In genomic region chr16:67897231-67897630, GRCh38 we compare ENCODE assay signal across 17 cellular contexts. TPM values are rescaled to one million over a fixed set of nuclear protein-coding genes. Genes with fewer than 3 reads are reported as not detected.
A peak's percentile ranks its signal among the peaks of the same experiment; 100 is the strongest.
DNase-seq lines count a peak whose midpoint lies in the region; ATAC-seq and TF ChIP-seq lines count a peak whose summit lies in the region.
"Had no signal": no experiment of that assay in that cellular context is flagged by ENCODE, and none has a peak within 500 bp of the region (broad histone marks: within the 10 kb centered on the region; RNA-seq: fewer than 3 reads in every experiment).

No MANE protein-coding gene starts in this region.

- in situ Hi-C loops in Caki2 (cut with HindIII; ENCODE audit: low pct_unique_long_range_greater_than_20kb, low sequenced_read_pairs) = loop anchor here (25.0 kb wide), 1 partner anchor 165 kb away; no protein-coding TSS in a partner anchor

- H3K27me3 ChIP-seq in right atrium auricular region (no peaks in the 10 kb centered on the region), skeletal muscle tissue (ENCODE audit: control insufficient read depth in 3 of 3, insufficient read depth in 3 of 3, low read length in 3 of 3) (no peaks in the 10 kb centered on the region)
- H3K27me3 ChIP-seq: BLaER1 treated with 17β-estradiol and CSF1 and Interleukin-3, amounts not matched to agents 10 nM and 100 nM had no signal

- peaks cover 53% of the 10 kb centered on the region for H3K4me1 Mint-ChIP-seq in brain

- H3K27me3 Mint-ChIP-seq in brain = peaks cover 14% of the 10 kb centered on the region

- H3K9me3 ChIP-seq in right atrium auricular region (no peaks in the 10 kb centered on the region), skeletal muscle tissue (ENCODE audit: control insufficient read depth in 3 of 3, low read length in 3 of 3) (no peaks in the 10 kb centered on the region)
- H3K9me3 ChIP-seq: BLaER1 treated with 17β-estradiol and CSF1 and Interleukin-3, amounts not matched to agents 10 nM and 100 nM had no signal

- H3K4me1 ChIP-seq in right atrium auricular region (peaks cover 0 to 39% of the 10 kb centered on the region in 2 donors), skeletal muscle tissue (ENCODE audit: control insufficient read depth in 3 of 3, insufficient read depth in 3 of 3, low read length in 3 of 3) (peaks cover 37 to 54% (median 48%) of the 10 kb centered on the region in 3 donors)

- H3K36me3 Mint-ChIP-seq in brain = no peaks in the 10 kb centered on the region

- peaks cover 0 to 2% (median 0%) of the 10 kb centered on the region in 5 experiments for H3K9me3 Mint-ChIP-seq in brain

- ATAC-seq in GM21360 (IDR thresholded peaks at IDR 0.05; ENCODE audit: unreplicated experiment) = no peak

- peak overlapping the region; percentile 26 to 81 (median 49) for H3K4me3 Mint-ChIP-seq in brain

- H3K27ac Mint-ChIP-seq in brain = peak overlapping the region; percentile 11 to 96 (median 79)

- H3K36me3 ChIP-seq in right atrium auricular region (peaks cover 8% of the 10 kb centered on the region), skeletal muscle tissue (ENCODE audit: control insufficient read depth in 3 of 3, insufficient read depth in 3 of 3, low read length in 3 of 3) (no peaks in the 10 kb centered on the region)

- no peak for TF ChIP-seq CTCF in brain (conservative IDR thresholded peaks at IDR 0.05)
- TF ChIP-seq CTCF in right atrium auricular region (IDR thresholded peaks at IDR 0.05) = no peak

- DNase-seq in Caki2 (ENCODE audit: low read depth) (peak; percentile 56), right atrium auricular region (ENCODE audit: low spot score) (peak; percentile 81), DMS 273 treated with DMSO at 0.1 percent for 48 hours (lab: John Stamatoyannopoulos, UW) (no peak), D341Med (ENCODE audit: low spot score) (no peak), SIG-M5 (lab: John Stamatoyannopoulos, UW) (no peak)
- DNase-seq: activated effector memory CD4-positive, alpha-beta T cell treated with anti-CD3 and anti-CD28 coated beads, Interleukin-2, amount 50 U/mL, for 16 hours; cerebellar nuclear complex; T1000 had no signal

- H3K9ac ChIP-seq in skeletal muscle tissue (ENCODE audit: low read depth in 1 of 3, low read length in 3 of 3) = no peak overlapping the region
- H3K9ac ChIP-seq: BLaER1 treated with 17β-estradiol and CSF1 and Interleukin-3, amounts not matched to agents 10 nM and 100 nM had no signal

- H3K27ac ChIP-seq in right atrium auricular region = peak overlapping the region; percentile 56
- peak overlapping the region; percentile 22 for H3K27ac ChIP-seq in skeletal muscle tissue (ENCODE audit: low read depth, low read length)
- H3K27ac ChIP-seq: BLaER1 treated with 17β-estradiol and CSF1 and Interleukin-3, amounts not matched to agents 10 nM and 100 nM had no signal

- no peak overlapping the region for H3K4me3 ChIP-seq in right atrium auricular region
- no peak overlapping the region for H3K4me3 ChIP-seq in skeletal muscle tissue (ENCODE audit: low read length in 3 of 3)
- H3K4me3 ChIP-seq: BLaER1 treated with 17β-estradiol and CSF1 and Interleukin-3, amounts not matched to agents 10 nM and 100 nM had no signal

RNA-seq across cellular contexts. Expression of gene PSKH1, which starts 4.2 kb away (rescaled TPM):
- 18.0 and 25.9 TPM in 2 replicates for total RNA-seq in Caki2 (2014; rRNA removed; shearing (Covaris generic); ENCODE audit: low replicate concordance)
- 28.0 TPM for polyA plus RNA-seq in brain (ENCODE audit: insufficient read depth, low read depth, low replicate concordance)
- total RNA-seq in right atrium auricular region = 10 to 100 TPM; 18.4 to 23.2 TPM
- total RNA-seq in skeletal muscle tissue = 9.9 TPM

RNA-seq across cellular contexts. Expression of gene NRN1L, which starts 12.5 kb away (rescaled TPM):
- 0.84 and 23.3 TPM in 2 replicates for total RNA-seq in Caki2 (2014; rRNA removed; shearing (Covaris generic); ENCODE audit: low replicate concordance)
- 2.6 TPM for polyA plus RNA-seq in brain (ENCODE audit: insufficient read depth, low read depth, low replicate concordance)
- total RNA-seq in right atrium auricular region (not detected), skeletal muscle tissue (1.0 TPM)
- total RNA-seq: Daoy, frontal cortex, HT1080 had no signal
- polyA plus RNA-seq: neural cell had no signal

RNA-seq across cellular contexts. Expression of gene EDC4, which starts 24.4 kb away (rescaled TPM):
- total RNA-seq in Caki2 (2014; rRNA removed; shearing (Covaris generic); ENCODE audit: low replicate concordance) = 43.7 and 46.6 TPM in 2 replicates
- 64.6 TPM for polyA plus RNA-seq in brain (ENCODE audit: insufficient read depth, low read depth, low replicate concordance)
- total RNA-seq in right atrium auricular region (10 to 100 TPM; 21.2 to 39.5 TPM), skeletal muscle tissue (66.3 TPM)

RNA-seq across cellular contexts. Expression of gene CTRL, which starts 34.4 kb away (rescaled TPM):
- 1.1 TPM in 1 of 2 replicates, not detected in the other for total RNA-seq in Caki2 (2014; rRNA removed; shearing (Covaris generic); ENCODE audit: low replicate concordance)
- polyA plus RNA-seq in brain (ENCODE audit: insufficient read depth, low read depth, low replicate concordance) = 1.0 TPM
- total RNA-seq in right atrium auricular region = under 1 TPM in 1 of 2 donors, not detected in 1; 0.59 TPM
- 1.0 TPM for total RNA-seq in skeletal muscle tissue
- total RNA-seq: kidney epithelial cell had no signal

RNA-seq across cellular contexts. Expression of gene PSMB10, which starts 39.4 kb away (rescaled TPM):
- total RNA-seq in Caki2 (2014; rRNA removed; shearing (Covaris generic); ENCODE audit: low replicate concordance) = 28.8 and 62.9 TPM in 2 replicates
- polyA plus RNA-seq in brain (ENCODE audit: insufficient read depth, low read depth, low replicate concordance) = 77.4 TPM
- total RNA-seq in right atrium auricular region (10 to 100 TPM; 37.3 to 38.4 TPM), skeletal muscle tissue (28.7 TPM)

Comparison
In these comparisons a context has a peak if more than half of its experiments do, and no peak if none do; other contexts are left out.
1. DNase-seq: peak in Caki2 (single experiment) and right atrium auricular region (single experiment); none in DMS 273 treated with DMSO at 0.1 percent for 48 hours (single experiment), D341Med (single experiment) and SIG-M5 (single experiment).